Comparison of ENCODE assay signal across 22 cellular contexts in genomic region chr6:130406935-130407532, GRCh38. TPM values are rescaled to one million over a fixed set of nuclear protein-coding genes. Genes with fewer than 3 reads are reported as not detected.
DNase-seq lines count a peak whose midpoint lies in the region; ATAC-seq, FAIRE-seq and TF ChIP-seq lines count a peak whose summit lies in the region.
"Had no signal": no experiment of that assay in that cellular context is flagged by ENCODE, and none has a peak within 500 bp of the region (broad histone marks: within the 10 kb centered on the region; RNA-seq: fewer than 3 reads in every experiment).

No MANE protein-coding gene starts in this region.

- H3K4me3 ChIP-seq in HepG2 (replicated peaks in 1 of 3; ENCODE audit: insufficient read depth in 1 of 3, low read depth in 2 of 3, low read length in 3 of 3) (no peak overlapping the region), right lobe of liver (no peak overlapping the region), iPS-20b (ENCODE audit: low read length) (peak overlapping the region; percentile 27; the same call in 1 of the 2 replicates)
- H3K4me3 ChIP-seq: Peyer's patch had no signal

- ATAC-seq in HepG2, result no peak
- ATAC-seq in right lobe of liver, result no peak
- ATAC-seq in WTC11, result peak; percentile 59

- no peak for TF ChIP-seq RAD21 in HepG2 (CRISPR knock-in tag; IDR thresholded peaks at IDR 0.05)

- BruUV-seq in HepG2 (replicated peaks; lab: Mats Ljungman, UMichigan), result no TSS peak

- no peak overlapping the region for H2AFZ ChIP-seq in HepG2 (ENCODE audit: low read length)

- in situ Hi-C loops in HepG2 (cut with HindIII; ENCODE audit: extremely low pct_ligation_motif_present, low pct_unique_long_range_greater_than_20kb), result no loop called here

- H3K27ac ChIP-seq in HepG2 (ENCODE audit: extremely low read length, insufficient read depth, low read length), result no peak overlapping the region
- no peak overlapping the region for H3K27ac ChIP-seq in right lobe of liver
- peak overlapping the region; percentile 32 for H3K27ac ChIP-seq in iPS-20b (ENCODE audit: low read length)
- H3K27ac ChIP-seq: 22Rv1, Peyer's patch had no signal

- H3K79me2 ChIP-seq in HepG2 (ENCODE audit: insufficient read depth, low read length), result no peaks in the 10 kb centered on the region

- H3K4me3 Mint-ChIP-seq in WTC11, result no peak overlapping the region
- H3K4me3 Mint-ChIP-seq: CD4-positive, CD25-positive, alpha-beta regulatory T cell had no signal

- intact Hi-C loops in HepG2 (cut with micrococcal nuclease; ENCODE audit: unreplicated experiment), result no loop called here
- intact Hi-C loops in right lobe of liver (cut with DNase I), result no loop called here

- H3K4me2 ChIP-seq in HepG2 (ENCODE audit: low read depth, low read length), result no peak overlapping the region

- H3K4me1 ChIP-seq in HepG2 (ENCODE audit: insufficient read depth, low read length) (no peaks in the 10 kb centered on the region), right lobe of liver (no peaks in the 10 kb centered on the region), iPS-20b (ENCODE audit: insufficient read depth, low read length) (peaks cover 26% of the 10 kb centered on the region)
- H3K4me1 ChIP-seq: Peyer's patch had no signal

- no peaks in the 10 kb centered on the region for H3K9me3 ChIP-seq in HepG2 (ENCODE audit: low read length)
- no peaks in the 10 kb centered on the region for H3K9me3 ChIP-seq in right lobe of liver
- H3K9me3 ChIP-seq in iPS-20b (ENCODE audit: insufficient read depth, low read depth, low read length), result no peaks in the 10 kb centered on the region
- H3K9me3 ChIP-seq: Peyer's patch had no signal

- CTCF ChIA-PET in HepG2 (lab: Yijun Ruan, JAX; ENCODE audit: low intra/inter-chr PET ratio, low total read pairs), result no interaction called here
- CTCF ChIA-PET in WTC11 (lab: Charles Lee), result interaction anchor here (1.3 kb wide), 1 partner anchor 42 kb away, joined by 5 read pairs; the partner anchor contains the start of gene TMEM200A

- H3K27me3 Mint-ChIP-seq in WTC11 (ENCODE audit: low read depth), result no peaks in the 10 kb centered on the region

- POLR2A ChIA-PET in HepG2 (lab: Yijun Ruan, JAX), result no interaction called here
- POLR2A ChIA-PET in WTC11 (lab: Charles Lee), result no interaction called here

- H3K36me3 ChIP-seq in HepG2 (replicated peaks in 1 of 2; ENCODE audit: control insufficient read depth in 1 of 2, insufficient read depth in 2 of 2, low read length in 2 of 2) (no peaks in the 10 kb centered on the region), right lobe of liver (no peaks in the 10 kb centered on the region), iPS-20b (ENCODE audit: insufficient read depth, low read depth, low read length) (no peaks in the 10 kb centered on the region)
- H3K36me3 ChIP-seq: Peyer's patch had no signal

- H3K27ac Mint-ChIP-seq in WTC11, result peak overlapping the region; percentile 49
- H3K27ac Mint-ChIP-seq: CD4-positive, CD25-positive, alpha-beta regulatory T cell had no signal

- peaks cover 8% of the 10 kb centered on the region for H3K9me3 Mint-ChIP-seq in WTC11

- DNase-seq in HepG2 (ENCODE audit: low spot score), result no peak
- no peak for DNase-seq in right lobe of liver
- no peak for DNase-seq in WTC11 (ENCODE audit: low spot score)
- no peak for DNase-seq in medulla oblongata (ENCODE audit: extremely low spot score)
- no peak for DNase-seq in NCI-H2196 treated with DMSO at 0.1 percent for 48 hours (lab: John Stamatoyannopoulos, UW; ENCODE audit: unreplicated experiment)
- no peak for DNase-seq in AML-193 (lab: John Stamatoyannopoulos, UW)
- no peak for DNase-seq in hippocampal formation (lab: John Stamatoyannopoulos, UW)
- DNase-seq: CD4-positive, CD25-positive, alpha-beta regulatory T cell; DMS53; MM.1S; NCI-H1105 treated with DMSO at 0.1 percent for 48 hours; NCI-H187 treated with DMSO at 0.1 percent for 48 hours; NCI-H2171; NCI-H510A; NCI-H82; Peyer's patch; Right ventricle myocardium superior had no signal

- H3K36me3 Mint-ChIP-seq in WTC11, result peaks cover 5% of the 10 kb centered on the region

- no peak for TF ChIP-seq POLR2A in HepG2 (IDR thresholded peaks at IDR 0.05; ENCODE audit: insufficient read depth in 1 of 2, low read depth in 2 of 2, low read length in 2 of 2)
- no peak for TF ChIP-seq POLR2A in right lobe of liver (IDR thresholded peaks at IDR 0.05)

- H4K20me1 ChIP-seq in HepG2 (ENCODE audit: insufficient read depth, low read length), result no peaks in the 10 kb centered on the region

- no peak for TF ChIP-seq EP300 in HepG2 (IDR thresholded peaks at IDR 0.05; ENCODE audit: low read depth in 2 of 2, low read length in 2 of 2)
- no peak for TF ChIP-seq EP300 in HepG2 (CRISPR knock-in tag; IDR thresholded peaks at IDR 0.05; ENCODE audit: borderline replicate concordance)

- WGBS in HepG2 (ENCODE audit: low lambda C conversion rate), result 29% methylated on average over 4 of the region's 4 CpGs
- WGBS in right lobe of liver (ENCODE audit: insufficient coverage, low coverage, low lambda C conversion rate, missing lambda C conversion rate), result 46% methylated on average over 4 of the region's 4 CpGs

- TF ChIP-seq CTCF in HepG2 (CRISPR knock-in tag; IDR thresholded peaks at IDR 0.05) (no peak), right lobe of liver (IDR thresholded peaks at IDR 0.05) (no peak), WTC11 (IDR thresholded peaks at IDR 0.05) (no peak)

- no peak for FAIRE-seq in HepG2 (lab: Jason Lieb, UNC)
- FAIRE-seq: GM12891, HTR-8/SVneo had no signal

- H3K27me3 ChIP-seq in HepG2 (ENCODE audit: control insufficient read depth in 1 of 2, insufficient read depth in 2 of 2, low read length in 2 of 2) (no peaks in the 10 kb centered on the region), right lobe of liver (no peaks in the 10 kb centered on the region), iPS-20b (ENCODE audit: insufficient read depth, low read length) (no peaks in the 10 kb centered on the region)
- H3K27me3 ChIP-seq: Peyer's patch had no signal

- H3K9ac ChIP-seq in HepG2 (ENCODE audit: insufficient read depth, low read depth, low read length), result no peak overlapping the region
- peak overlapping the region; percentile 36 for H3K9ac ChIP-seq in iPS-20b (ENCODE audit: low read depth, low read length)

- H3K4me1 Mint-ChIP-seq in WTC11, result peaks cover 28% of the 10 kb centered on the region
- H3K4me1 Mint-ChIP-seq: CD4-positive, CD25-positive, alpha-beta regulatory T cell had no signal

TF ChIP-seq in HepG2, 621 proteins besides CTCF, POLR2A, EP300 and RAD21 (continues in another document):
- TF ChIP-seq ZNF639 (CRISPR knock-in tag; conservative IDR thresholded peaks at IDR 0.05) (no peak), CEBPB (IDR thresholded peaks at IDR 0.05; ENCODE audit: borderline replicate concordance, low read depth, low read length) (0 out of 2 replicates have a peak, but pooled peaks have one; percentile 39), ATF7-NPFF (CRISPR knock-in tag; IDR thresholded peaks at IDR 0.05; ENCODE audit: low read depth) (no peak)

TF ChIP-seq in WTC11, 78 proteins besides CTCF, POLR2A, EP300 and RAD21 (continues in another document):
- no peak for TF ChIP-seq ZNF512 (CRISPR knock-in tag; IDR thresholded peaks at IDR 0.05; ENCODE audit: borderline replicate concordance)
- no peak for TF ChIP-seq SMAD4 (CRISPR knock-in tag; IDR thresholded peaks at IDR 0.05)
- no peak for TF ChIP-seq ELF4 (CRISPR knock-in tag; IDR thresholded peaks at IDR 0.05; ENCODE audit: low read depth)
- no peak for TF ChIP-seq ZNF396 (CRISPR knock-in tag; IDR thresholded peaks at IDR 0.05; ENCODE audit: borderline replicate concordance)
- TF ChIP-seq NR1H2 (CRISPR knock-in tag; IDR thresholded peaks at IDR 0.05), result no peak

RNA-seq across cellular contexts. Expression of gene TMEM200A, which starts 41.2 kb away (rescaled TPM):
- total RNA-seq in HepG2 (2016; rRNA removed; fragmentation: Illumina TruSeq; extraction: Trizol), result not detected in 2 replicates
- not detected in 2 replicates for total RNA-seq in HepG2 (2016; cell fraction: cytosol; rRNA removed; fragmentation: Illumina TruSeq; extraction: Trizol; ENCODE audit: low read depth)
- total RNA-seq in HepG2 (2016; cell fraction: insoluble cytoplasmic fraction; rRNA removed; fragmentation: Illumina TruSeq; extraction: Trizol), result 0.06 TPM in 1 of 2 replicates, not detected in the other
- total RNA-seq in HepG2 (2016; cell fraction: membrane; rRNA removed; fragmentation: Illumina TruSeq; extraction: Trizol), result not detected in 2 replicates
- 0.12 TPM in 1 of 2 replicates, not detected in the other for total RNA-seq in HepG2 (2016; cell fraction: nucleus; rRNA removed; fragmentation: Illumina TruSeq; extraction: Trizol)
- polyA plus RNA-seq in HepG2 (2011; rRNA removed), result 0.34 and 0.55 TPM in 2 replicates
- polyA plus RNA-seq in HepG2 (2011; cell fraction: cytosol; rRNA removed), result 0.12 and 0.46 TPM in 2 replicates
- polyA plus RNA-seq in HepG2 (2011; cell fraction: nucleus; rRNA removed), result 0.13 and 0.23 TPM in 2 replicates
- polyA plus RNA-seq in HepG2 (2012), result not detected in 2 replicates
- polyA plus RNA-seq in HepG2 (2016; cell fraction: cytosol; fragmentation: Illumina TruSeq; extraction: Trizol; ENCODE audit: low read depth), result not detected in 2 replicates
- polyA plus RNA-seq in HepG2 (2016; cell fraction: insoluble cytoplasmic fraction; fragmentation: Illumina TruSeq; extraction: Trizol; ENCODE audit: low read depth), result not detected in 2 replicates
- not detected in 2 replicates for polyA plus RNA-seq in HepG2 (2016; cell fraction: membrane; fragmentation: Illumina TruSeq; extraction: Trizol; ENCODE audit: low read depth)
- polyA plus RNA-seq in HepG2 (2016; cell fraction: nucleus; fragmentation: Illumina TruSeq; extraction: Trizol; ENCODE audit: insufficient read depth, low read depth), result not detected in 2 replicates
- 0.22 TPM in 1 of 2 replicates, not detected in the other for polyA minus RNA-seq in HepG2 (2011; rRNA and poly(A)+ RNA removed; ENCODE audit: low replicate concordance)
- polyA minus RNA-seq in HepG2 (2011; cell fraction: cytosol; rRNA and poly(A)+ RNA removed), result 0.18 and 0.49 TPM in 2 replicates
- 0.90 and 1.5 TPM in 2 replicates for polyA minus RNA-seq in HepG2 (2011; cell fraction: nucleus; rRNA and poly(A)+ RNA removed)
- total RNA-seq in right lobe of liver, result 1 to 10 TPM in 1 of 6 experiments, under 1 TPM in 2, not detected in 3; 0.18 to 1.5 (median 0.31) TPM
- total RNA-seq in WTC11 (2021), result 10.4 to 11.2 TPM (median 11.0 TPM) in 3 replicates
- total RNA-seq: G401, Right ventricle myocardium superior had no signal
